Comparison of ENCODE assay signal across 2 cellular contexts in genomic region chr11:57321388-57321995, GRCh38.
TF ChIP-seq lines count a peak whose summit lies in the region.

No MANE protein-coding gene starts in this region.

TF ChIP-seq in GM12878, 131 proteins besides CTCF, POLR2A, EP300 and RAD21:
- TF ChIP-seq CEBPZ (IDR thresholded peaks at IDR 0.05; ENCODE audit: low read depth, low read length) (no peak), CREB1 (IDR thresholded peaks at IDR 0.05; ENCODE audit: low read depth) (no peak), CUX1 (IDR thresholded peaks at IDR 0.05; ENCODE audit: insufficient replicate concordance, low read depth, low read length) (no peak), CHD1 (IDR thresholded peaks at IDR 0.05; ENCODE audit: low read depth, low read length) (no peak), ASH2L (IDR thresholded peaks at IDR 0.05; ENCODE audit: borderline replicate concordance, low read depth) (no peak), RB1 (IDR thresholded peaks at IDR 0.05; ENCODE audit: borderline replicate concordance) (no peak), NFXL1 (IDR thresholded peaks at IDR 0.05; ENCODE audit: borderline replicate concordance) (no peak), LARP7 (IDR thresholded peaks at IDR 0.05) (no peak), MTA3 (IDR thresholded peaks at IDR 0.05; ENCODE audit: borderline replicate concordance, low read length) (no peak), RFX5 (IDR thresholded peaks at IDR 0.05; ENCODE audit: low read depth, low read length) (no peak), SMAD5 (IDR thresholded peaks at IDR 0.05; ENCODE audit: low read depth) (no peak), FOXK2 (IDR thresholded peaks at IDR 0.05) (no peak)
- TF ChIP-seq, protein P1, sequence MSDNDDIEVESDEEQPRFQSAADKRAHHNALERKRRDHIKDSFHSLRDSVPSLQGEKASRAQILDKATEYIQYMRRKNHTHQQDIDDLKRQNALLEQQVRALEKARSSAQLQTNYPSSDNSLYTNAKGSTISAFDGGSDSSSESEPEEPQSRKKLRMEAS (IDR thresholded peaks at IDR 0.05; ENCODE audit: low read depth, low read length), result no peak

TF ChIP-seq in GM12891, 5 proteins besides CTCF, POLR2A, EP300 and RAD21:
- TF ChIP-seq POLR2AphosphoS5 (IDR thresholded peaks at IDR 0.05; ENCODE audit: low read depth, low read length) (no peak), SPI1 (IDR thresholded peaks at IDR 0.05; ENCODE audit: low read depth, low read length) (no peak), TAF1 (IDR thresholded peaks at IDR 0.05; ENCODE audit: low read depth, low read length) (no peak), POU2F2 (IDR thresholded peaks at IDR 0.05; ENCODE audit: low read depth, low read length) (no peak), PAX5 (IDR thresholded peaks at IDR 0.05; ENCODE audit: insufficient read depth, low read length, severe bottlenecking) (no peak)
TF ChIP-seq in GM12891: peak in this region for 0.
